In genomic region chr3:57041674-57042073, GRCh38 we compare ENCODE assay signal across 21 cellular contexts. TPM values are rescaled to one million over a fixed set of nuclear protein-coding genes. Genes with fewer than 3 reads are reported as not detected.
"Had no signal": no experiment of that assay in that cellular context is flagged by ENCODE, and none has a peak within 500 bp of the region (broad histone marks: within the 10 kb centered on the region; RNA-seq: fewer than 3 reads in every experiment).

No MANE protein-coding gene starts in this region.

- H3K4me3 ChIP-seq: mucosa of descending colon, pancreas, transverse colon, vagina had no signal

- H3K9me3 ChIP-seq: mucosa of descending colon, neutrophil, pancreas, transverse colon, vagina had no signal

- DNase-seq: activated CD4-positive, alpha-beta T cell treated with anti-CD3 and anti-CD28 coated beads, Interleukin-2, amount 10 ng/mL, durations not matched to agents 24 days and 14 days; activated CD4-positive, CD25-positive, alpha-beta regulatory T cell; activated CD8-positive, alpha-beta T cell treated with anti-CD3 and anti-CD28 coated beads for 36 hours; activated naive CD4-positive, alpha-beta T cell; activated naive CD8-positive, alpha-beta T cell treated with anti-CD3 and anti-CD28 coated beads for 36 hours; activated T-cell treated with anti-CD3 and anti-CD28 coated beads, Interleukin-2, amount 50 U/mL, for 1 hour; foreskin fibroblast; mammary epithelial cell; mucosa of descending colon; naive thymus-derived CD4-positive, alpha-beta T cell; pancreas; stimulated activated CD4-positive, alpha-beta T cell treated with anti-CD3 and anti-CD28 coated beads, Interleukin-2, amount 100 ng/mL, for 24 hours; stimulated activated naive CD8-positive, alpha-beta T cell treated with anti-CD3 and anti-CD28 coated beads, Interleukin-15, Interleukin-2, amounts not matched to agents 100 U/mL and 50 U/mL, for 24 hours; substantia nigra; transverse colon had no signal

- H3K36me3 Mint-ChIP-seq: activated naive CD8-positive, alpha-beta T cell treated with anti-CD3 and anti-CD28 coated beads for 36 hours; naive thymus-derived CD4-positive, alpha-beta T cell had no signal

- H3K4me3 Mint-ChIP-seq: activated CD4-positive, alpha-beta T cell treated with anti-CD3 and anti-CD28 coated beads, Interleukin-2, amount 10 ng/mL, durations not matched to agents 24 days and 14 days; activated CD8-positive, alpha-beta T cell treated with anti-CD3 and anti-CD28 coated beads for 36 hours; activated naive CD8-positive, alpha-beta T cell treated with anti-CD3 and anti-CD28 coated beads for 36 hours; activated T-helper 17 cell treated with anti-CD3 and anti-CD28 coated beads, Interleukin-2, amount 50 U/mL, for 72 hours; naive thymus-derived CD4-positive, alpha-beta T cell; T-helper 2 cell treated with Interferon-gamma antibody and Interleukin-4, amounts not matched to agents 5 μg/mL and 100 μg/mL, for 36 hours had no signal

- ATAC-seq: activated CD8-positive, alpha-beta T cell treated with anti-CD3 and anti-CD28 coated beads for 36 hours; activated T-helper 17 cell treated with anti-CD3 and anti-CD28 coated beads, Interleukin-2, amount 50 U/mL, for 72 hours; left lobe of liver; mucosa of descending colon; naive thymus-derived CD4-positive, alpha-beta T cell; stimulated activated naive CD8-positive, alpha-beta T cell treated with anti-CD3 and anti-CD28 coated beads, Interleukin-15, Interleukin-2, amounts not matched to agents 100 U/mL and 50 U/mL, for 24 hours had no signal

- FAIRE-seq: keratinocyte, pancreas had no signal

- H3K27ac ChIP-seq: neutrophil, pancreas, transverse colon, vagina had no signal

- H3K27me3 ChIP-seq: neutrophil, pancreas, transverse colon, vagina had no signal

- H3K27me3 Mint-ChIP-seq: activated naive CD8-positive, alpha-beta T cell treated with anti-CD3 and anti-CD28 coated beads for 36 hours had no signal

- H3K36me3 ChIP-seq: neutrophil, pancreas, transverse colon, vagina had no signal

- H3K9me3 Mint-ChIP-seq: activated CD4-positive, alpha-beta T cell treated with anti-CD3 and anti-CD28 coated beads, Interleukin-2, amount 10 ng/mL, durations not matched to agents 24 days and 14 days; activated CD8-positive, alpha-beta T cell treated with anti-CD3 and anti-CD28 coated beads for 36 hours; activated naive CD8-positive, alpha-beta T cell treated with anti-CD3 and anti-CD28 coated beads for 36 hours; activated T-helper 17 cell treated with anti-CD3 and anti-CD28 coated beads, Interleukin-2, amount 50 U/mL, for 72 hours; naive thymus-derived CD4-positive, alpha-beta T cell; T-helper 2 cell treated with Interferon-gamma antibody and Interleukin-4, amounts not matched to agents 5 μg/mL and 100 μg/mL, for 36 hours had no signal

- H3K27ac Mint-ChIP-seq: activated CD4-positive, alpha-beta T cell treated with anti-CD3 and anti-CD28 coated beads, Interleukin-2, amount 10 ng/mL, durations not matched to agents 24 days and 14 days; activated CD8-positive, alpha-beta T cell treated with anti-CD3 and anti-CD28 coated beads for 36 hours; activated naive CD8-positive, alpha-beta T cell treated with anti-CD3 and anti-CD28 coated beads for 36 hours; activated T-helper 17 cell treated with anti-CD3 and anti-CD28 coated beads, Interleukin-2, amount 50 U/mL, for 72 hours; naive thymus-derived CD4-positive, alpha-beta T cell; T-helper 2 cell treated with Interferon-gamma antibody and Interleukin-4, amounts not matched to agents 5 μg/mL and 100 μg/mL, for 36 hours had no signal

- H3K4me1 Mint-ChIP-seq: activated naive CD8-positive, alpha-beta T cell treated with anti-CD3 and anti-CD28 coated beads for 36 hours; activated T-helper 17 cell treated with anti-CD3 and anti-CD28 coated beads, Interleukin-2, amount 50 U/mL, for 72 hours; naive thymus-derived CD4-positive, alpha-beta T cell had no signal

RNA-seq across cellular contexts. Expression of gene SPATA12, which starts 18.8 kb away (rescaled TPM):
- total RNA-seq: activated CD4-positive, alpha-beta T cell treated with anti-CD3 and anti-CD28 coated beads, Interleukin-2, amount 10 ng/mL, durations not matched to agents 24 days and 14 days; activated CD8-positive, alpha-beta T cell treated with anti-CD3 and anti-CD28 coated beads for 36 hours; activated naive CD8-positive, alpha-beta T cell treated with anti-CD3 and anti-CD28 coated beads for 36 hours; activated T-helper 17 cell treated with anti-CD3 and anti-CD28 coated beads, Interleukin-2, amount 50 U/mL, for 72 hours; left lobe of liver; naive thymus-derived CD4-positive, alpha-beta T cell; transverse colon; vagina had no signal
- polyA plus RNA-seq: naive thymus-derived CD4-positive, alpha-beta T cell; pancreas had no signal
